ENCODE assay signal across 25 cellular contexts in genomic region chr10:12320892-12321291, GRCh38. TPM values are rescaled to one million over a fixed set of nuclear protein-coding genes. Genes with fewer than 3 reads are reported as not detected.
DNase-seq lines count a peak whose midpoint lies in the region; ATAC-seq, FAIRE-seq and TF ChIP-seq lines count a peak whose summit lies in the region.
"Had no signal": no experiment of that assay in that cellular context is flagged by ENCODE, and none has a peak within 500 bp of the region (broad histone marks: within the 10 kb centered on the region; RNA-seq: fewer than 3 reads in every experiment).

No MANE protein-coding gene starts in this region.

- TF ChIP-seq CTCF in A549 (IDR thresholded peaks at IDR 0.05) (no peak), chondrocyte (IDR thresholded peaks at IDR 0.05) (no peak), right lobe of liver (IDR thresholded peaks at IDR 0.05) (no peak)

- ATAC-seq in A549 = no peak
- ATAC-seq in left lobe of liver = peak; percentile 46
- peak; percentile 20 to 54 (median 46) for ATAC-seq in right lobe of liver
- ATAC-seq in GM19452 (IDR thresholded peaks at IDR 0.05; ENCODE audit: unreplicated experiment) = no peak
- no peak for ATAC-seq in HG02571 (IDR thresholded peaks at IDR 0.05; ENCODE audit: unreplicated experiment)

- DNase-seq in A549 (ENCODE audit: low read depth in 1 of 2, low spot score in 1 of 2) (no peak), chondrocyte (ENCODE audit: low spot score) (peak; percentile 7), left lobe of liver (ENCODE audit: low spot score) (no peak), right lobe of liver (no peak), GF-D8 (lab: John Stamatoyannopoulos, UW) (no peak), hippocampal formation (lab: John Stamatoyannopoulos, UW) (no peak)
- DNase-seq: ACHN; AML-193; BE2C; CD4-positive, alpha-beta T cell; CD8-positive, alpha-beta memory T cell; DMS 273 treated with DMSO at 0.1 percent for 48 hours; DMS79; EL; GDM1; GM23248; H9 had no signal

- H3K9me3 Mint-ChIP-seq in chondrocyte (ENCODE audit: low read depth) = no peaks in the 10 kb centered on the region
- H3K9me3 Mint-ChIP-seq: CD14-positive monocyte; CD4-positive, alpha-beta T cell; CD8-positive, alpha-beta memory T cell; H9 had no signal

- H3K9me3 ChIP-seq in A549 (no peaks in the 10 kb centered on the region), right lobe of liver (no peaks in the 10 kb centered on the region)
- H3K9me3 ChIP-seq: BE2C; BLaER1 treated with 17β-estradiol and CSF1 and Interleukin-3, amounts not matched to agents 10 nM and 100 nM had no signal

- no peaks in the 10 kb centered on the region for H3K27me3 Mint-ChIP-seq in chondrocyte (ENCODE audit: low read depth)
- H3K27me3 Mint-ChIP-seq: CD4-positive, alpha-beta T cell had no signal

- no peak overlapping the region for H3K4me3 Mint-ChIP-seq in chondrocyte (ENCODE audit: unreplicated experiment)
- H3K4me3 Mint-ChIP-seq: CD14-positive monocyte; CD4-positive, alpha-beta T cell; CD8-positive, alpha-beta memory T cell; H9 had no signal

- intact Hi-C loops in right lobe of liver (cut with DNase I) = no loop called here

- H3K36me3 Mint-ChIP-seq in chondrocyte (ENCODE audit: low read depth) = no peaks in the 10 kb centered on the region
- H3K36me3 Mint-ChIP-seq: CD14-positive monocyte; CD8-positive, alpha-beta memory T cell had no signal

- no peaks in the 10 kb centered on the region for H3K27me3 ChIP-seq in right lobe of liver
- H3K27me3 ChIP-seq: BE2C; BLaER1 treated with 17β-estradiol and CSF1 and Interleukin-3, amounts not matched to agents 10 nM and 100 nM had no signal

- H3K4me2 ChIP-seq in A549 = no peak overlapping the region
- H3K4me2 ChIP-seq: BLaER1 treated with 17β-estradiol and CSF1 and Interleukin-3, amounts not matched to agents 10 nM and 100 nM had no signal

- H3K4me1 Mint-ChIP-seq in chondrocyte (ENCODE audit: low read depth) = peaks cover 3% of the 10 kb centered on the region
- H3K4me1 Mint-ChIP-seq: CD8-positive, alpha-beta memory T cell had no signal

- POLR2A ChIA-PET in A549 (lab: Yijun Ruan, JAX) = no interaction called here

- H3K27ac Mint-ChIP-seq in chondrocyte (ENCODE audit: unreplicated experiment) = no peak overlapping the region
- H3K27ac Mint-ChIP-seq: CD4-positive, alpha-beta T cell; H9 had no signal

- CTCF ChIA-PET in A549 (lab: Yijun Ruan, JAX) = interaction anchor here (0.8 to 1.2 kb wide), 2 partner anchors 55 to 56 kb away, joined by 3 to 4 read pairs; no protein-coding TSS in a partner anchor

- H3K27ac ChIP-seq in A549 (no peak overlapping the region), right lobe of liver (no peak overlapping the region)
- H3K27ac ChIP-seq: 22Rv1; BLaER1 treated with 17β-estradiol and CSF1 and Interleukin-3, amounts not matched to agents 10 nM and 100 nM; GM23248 had no signal

- no peak for TF ChIP-seq POLR2A in A549 (IDR thresholded peaks at IDR 0.05; ENCODE audit: low read length)
- no peak for TF ChIP-seq POLR2A in right lobe of liver (IDR thresholded peaks at IDR 0.05)

- TF ChIP-seq RAD21 in A549 (conservative IDR thresholded peaks at IDR 0.05 in 1 of 2, IDR thresholded peaks at IDR 0.05 in 1 of 2) = no peak

- no peak for FAIRE-seq in A549 (lab: Jason Lieb, UNC)
- FAIRE-seq: A204.1, D721Med, GM18507 had no signal

- 75% methylated on average over 4 of the region's 4 CpGs for WGBS in A549 (ENCODE audit: missing lambda C conversion rate)
- 29% methylated on average over 3 of the region's 4 CpGs for WGBS in right lobe of liver (ENCODE audit: insufficient coverage, low coverage, low lambda C conversion rate, missing lambda C conversion rate)

- H3K4me1 ChIP-seq in A549 = no peaks in the 10 kb centered on the region
- peaks cover 0 to 28% (median 11%) of the 10 kb centered on the region in 4 donors for H3K4me1 ChIP-seq in right lobe of liver
- H3K4me1 ChIP-seq: BE2C had no signal

- no peaks in the 10 kb centered on the region for H3K36me3 ChIP-seq in right lobe of liver
- H3K36me3 ChIP-seq: BE2C; BLaER1 treated with 17β-estradiol and CSF1 and Interleukin-3, amounts not matched to agents 10 nM and 100 nM had no signal

- TF ChIP-seq EP300 in A549 (IDR thresholded peaks at IDR 0.05) = no peak

- H3K4me3 ChIP-seq in A549 (no peak overlapping the region), right lobe of liver (no peak overlapping the region)
- H3K4me3 ChIP-seq: BLaER1 treated with 17β-estradiol and CSF1 and Interleukin-3, amounts not matched to agents 10 nM and 100 nM; GM23248 had no signal

TF ChIP-seq in A549, 52 proteins besides CTCF, POLR2A, EP300 and RAD21:
- peak; percentile 19 to 38; a peak in 1 of 4 replicates for TF ChIP-seq CEBPB (IDR thresholded peaks at IDR 0.05)
- TF ChIP-seq RFX5 (IDR thresholded peaks at IDR 0.05) = no peak
- no peak for TF ChIP-seq ELK1 (IDR thresholded peaks at IDR 0.05; ENCODE audit: low read depth, low read length)
- TF ChIP-seq NR3C1 (IDR thresholded peaks at IDR 0.05) = no peak
- no peak for TF ChIP-seq RNF2 (IDR thresholded peaks at IDR 0.05; ENCODE audit: borderline replicate concordance, low read depth)
- TF ChIP-seq FOSB (CRISPR knock-in tag; IDR thresholded peaks at IDR 0.05) = no peak
- TF ChIP-seq MYC (IDR thresholded peaks at IDR 0.05; ENCODE audit: borderline replicate concordance, low read length) = no peak

RNA-seq across cellular contexts. Expression of gene CAMK1D, which starts 28.5 kb away (rescaled TPM):
- polyA plus RNA-seq in A549 (2011; rRNA removed) (12.5 and 15.0 TPM in 2 replicates), A549 (2017; fragmentation: RNase III; extraction: RNeasy Plus Mini Kit Qiagen cat#74134 plus additional on column Dnase treatment) (6.5 to 7.5 TPM (median 6.6 TPM) in 3 replicates)
- 3.2 and 4.0 TPM in 2 replicates for polyA plus RNA-seq in A549 (2012; cell fraction: cytosol; rRNA removed)
- 4.1 and 5.6 TPM in 2 replicates for polyA plus RNA-seq in A549 (2012; cell fraction: nucleus; rRNA removed)
- polyA minus RNA-seq in A549 (2011; rRNA and poly(A)+ RNA removed) = 10.0 and 10.2 TPM in 2 replicates
- total RNA-seq in chondrocyte (31.2 to 36.3 TPM (median 34.7 TPM) in 3 replicates), left lobe of liver (8.1 TPM), right lobe of liver (10 to 100 TPM in 3 of 6 experiments, 1 to 10 TPM in 3; 5.3 to 10.8 (median 9.5) TPM)

Comparison
In these comparisons a context has a peak if more than half of its experiments do, and no peak if none do; other contexts are left out.
1. ATAC-seq: peak in left lobe of liver (single experiment) and right lobe of liver (4 of 4); none in A549 (0 of 2), GM19452 (single experiment) and HG02571 (single experiment).